34 cellular contexts compared by ENCODE assay signal in the genomic region with DNA sequence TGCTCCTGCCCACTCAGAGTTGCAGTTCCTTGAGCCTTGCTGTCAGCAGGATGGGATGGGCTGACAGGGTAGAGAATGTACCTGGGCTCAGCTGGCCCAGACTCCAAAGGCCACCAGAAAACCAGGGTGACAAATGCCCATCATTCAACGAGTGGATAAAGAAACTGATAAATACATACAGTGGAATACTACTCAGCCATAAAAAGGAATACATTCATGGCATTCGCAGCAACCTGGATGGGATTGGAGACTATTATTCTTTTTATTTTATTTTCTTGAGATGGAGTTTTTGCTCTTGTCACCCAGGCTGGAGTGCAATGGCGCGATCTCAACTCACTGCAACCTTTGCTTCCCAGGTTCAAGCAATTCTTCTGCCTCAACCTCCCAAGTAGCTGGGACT.
"Had no signal": no experiment of that assay in that cellular context is flagged by ENCODE, and none has a peak within 500 bp of the region (broad histone marks: within the 10 kb centered on the region; RNA-seq: fewer than 3 reads in every experiment).

No MANE protein-coding gene starts in this region.

- H3K36me3 Mint-ChIP-seq: activated CD4-positive, alpha-beta memory T cell treated with anti-CD3 and anti-CD28 coated beads for 36 hours; activated naive CD4-positive, alpha-beta T cell treated with anti-CD3 and anti-CD28 coated beads, Interleukin-2, amount 50 U/mL, for 72 hours had no signal

- H3K27me3 ChIP-seq: adrenal gland, body of pancreas, brain microvascular endothelial cell, breast epithelium had no signal

- H3K27me3 Mint-ChIP-seq: activated B cell treated with CpG ODN at 0.5 μM for 24 hours; activated CD4-positive, alpha-beta memory T cell treated with anti-CD3 and anti-CD28 coated beads for 36 hours; activated CD4-positive, alpha-beta T cell treated with anti-CD3 and anti-CD28 coated beads, Interleukin-2, amount 10 ng/mL, durations not matched to agents 24 days and 14 days; activated CD8-positive, alpha-beta T cell treated with anti-CD3 and anti-CD28 coated beads for 36 hours; activated naive CD8-positive, alpha-beta T cell treated with anti-CD3 and anti-CD28 coated beads for 36 hours; activated T-helper 17 cell treated with anti-CD3 and anti-CD28 coated beads, Interleukin-2, amount 50 U/mL, for 72 hours had no signal

- H3K9me3 ChIP-seq: adrenal gland, body of pancreas, breast epithelium had no signal

- H3K9me3 Mint-ChIP-seq: activated B cell treated with CpG ODN at 0.5 μM for 24 hours; activated CD4-positive, alpha-beta memory T cell treated with anti-CD3 and anti-CD28 coated beads for 36 hours; activated CD4-positive, alpha-beta T cell treated with anti-CD3 and anti-CD28 coated beads, Interleukin-2, amount 10 ng/mL, durations not matched to agents 24 days and 14 days; activated CD8-positive, alpha-beta T cell treated with anti-CD3 and anti-CD28 coated beads for 36 hours; activated naive CD4-positive, alpha-beta T cell treated with anti-CD3 and anti-CD28 coated beads for 36 hours; activated naive CD4-positive, alpha-beta T cell treated with anti-CD3 and anti-CD28 coated beads, Interleukin-2, amount 50 U/mL, for 72 hours; activated naive CD8-positive, alpha-beta T cell treated with anti-CD3 and anti-CD28 coated beads for 36 hours; activated T-cell treated with anti-CD3 and anti-CD28 coated beads, Interleukin-2, amount 50 U/mL, for 4 hours; activated T-cell treated with anti-CD3 and anti-CD28 coated beads, Interleukin-2, amount 50 U/mL, for 72 hours; activated T-helper 1 cell treated with anti-CD3 and anti-CD28 coated beads, Interleukin-12 subunit alpha, Interleukin-12 subunit beta, Interleukin-2, Interleukin-4 antibody, amounts not matched to agents 30 ng/mL and 10 ng/mL and 1 ng/mL, durations not matched to agents 14 hours and 24 hours and 36 hours; activated T-helper 17 cell treated with anti-CD3 and anti-CD28 coated beads, Interleukin-2, amount 50 U/mL, for 72 hours; T-helper 1 cell treated with Interleukin-12 subunit alpha and Interleukin-12 subunit beta and Interleukin-4 antibody, amounts not matched to agents 30 μg/mL and 1 μg/mL, for 36 hours; T-helper 2 cell treated with Interferon-gamma antibody and Interleukin-4, amounts not matched to agents 5 μg/mL and 100 μg/mL, for 36 hours had no signal

- H3K27ac Mint-ChIP-seq: activated B cell treated with CpG ODN at 0.5 μM for 24 hours; activated CD4-positive, alpha-beta memory T cell treated with anti-CD3 and anti-CD28 coated beads for 36 hours; activated CD4-positive, alpha-beta T cell treated with anti-CD3 and anti-CD28 coated beads, Interleukin-2, amount 10 ng/mL, durations not matched to agents 24 days and 14 days; activated CD8-positive, alpha-beta T cell treated with anti-CD3 and anti-CD28 coated beads for 36 hours; activated naive CD4-positive, alpha-beta T cell treated with anti-CD3 and anti-CD28 coated beads for 36 hours; activated naive CD4-positive, alpha-beta T cell treated with anti-CD3 and anti-CD28 coated beads, Interleukin-2, amount 50 U/mL, for 72 hours; activated naive CD8-positive, alpha-beta T cell treated with anti-CD3 and anti-CD28 coated beads for 36 hours; activated T-cell treated with anti-CD3 and anti-CD28 coated beads, Interleukin-2, amount 50 U/mL, for 72 hours; activated T-helper 1 cell treated with anti-CD3 and anti-CD28 coated beads, Interleukin-12 subunit alpha, Interleukin-12 subunit beta, Interleukin-2, Interleukin-4 antibody, amounts not matched to agents 30 ng/mL and 10 ng/mL and 1 ng/mL, durations not matched to agents 14 hours and 24 hours and 36 hours; activated T-helper 17 cell treated with anti-CD3 and anti-CD28 coated beads, Interleukin-2, amount 50 U/mL, for 72 hours; T-helper 1 cell treated with Interleukin-12 subunit alpha and Interleukin-12 subunit beta and Interleukin-4 antibody, amounts not matched to agents 30 μg/mL and 1 μg/mL, for 36 hours; T-helper 2 cell treated with Interferon-gamma antibody and Interleukin-4, amounts not matched to agents 5 μg/mL and 100 μg/mL, for 36 hours had no signal

- H3K4me3 Mint-ChIP-seq: activated B cell treated with CpG ODN at 0.5 μM for 24 hours; activated CD4-positive, alpha-beta memory T cell treated with anti-CD3 and anti-CD28 coated beads for 36 hours; activated CD4-positive, alpha-beta T cell treated with anti-CD3 and anti-CD28 coated beads, Interleukin-2, amount 10 ng/mL, durations not matched to agents 24 days and 14 days; activated CD8-positive, alpha-beta T cell treated with anti-CD3 and anti-CD28 coated beads for 36 hours; activated naive CD4-positive, alpha-beta T cell treated with anti-CD3 and anti-CD28 coated beads for 36 hours; activated naive CD8-positive, alpha-beta T cell treated with anti-CD3 and anti-CD28 coated beads for 36 hours; activated T-cell treated with anti-CD3 and anti-CD28 coated beads, Interleukin-2, amount 50 U/mL, for 4 hours; activated T-cell treated with anti-CD3 and anti-CD28 coated beads, Interleukin-2, amount 50 U/mL, for 72 hours; activated T-helper 1 cell treated with anti-CD3 and anti-CD28 coated beads, Interleukin-12 subunit alpha, Interleukin-12 subunit beta, Interleukin-2, Interleukin-4 antibody, amounts not matched to agents 30 ng/mL and 10 ng/mL and 1 ng/mL, durations not matched to agents 14 hours and 24 hours and 36 hours; activated T-helper 17 cell treated with anti-CD3 and anti-CD28 coated beads, Interleukin-2, amount 50 U/mL, for 72 hours; T-helper 1 cell treated with Interleukin-12 subunit alpha and Interleukin-12 subunit beta and Interleukin-4 antibody, amounts not matched to agents 30 μg/mL and 1 μg/mL, for 36 hours; T-helper 2 cell treated with Interferon-gamma antibody and Interleukin-4, amounts not matched to agents 5 μg/mL and 100 μg/mL, for 36 hours had no signal

- H3K36me3 ChIP-seq: brain microvascular endothelial cell, breast epithelium had no signal

- ATAC-seq: activated CD8-positive, alpha-beta T cell treated with anti-CD3 and anti-CD28 coated beads for 36 hours; activated naive CD4-positive, alpha-beta T cell treated with anti-CD3 and anti-CD28 coated beads, Interleukin-2, amount 50 U/mL, for 72 hours; activated T-cell treated with anti-CD3 and anti-CD28 coated beads, Interleukin-2, amount 50 U/mL, for 4 hours; activated T-cell treated with anti-CD3 and anti-CD28 coated beads, Interleukin-2, amount 50 U/mL, for 72 hours; activated T-helper 17 cell treated with anti-CD3 and anti-CD28 coated beads, Interleukin-2, amount 50 U/mL, for 72 hours; body of pancreas had no signal

- DNase-seq: activated B cell treated with CpG ODN at 0.5 μM for 24 hours; activated CD4-positive, alpha-beta memory T cell treated with anti-CD3 and anti-CD28 coated beads for 36 hours; activated CD4-positive, alpha-beta T cell treated with anti-CD3 and anti-CD28 coated beads for 4 hours; activated CD4-positive, alpha-beta T cell treated with anti-CD3 and anti-CD28 coated beads, Interleukin-2, amount 10 ng/mL, durations not matched to agents 24 days and 14 days; activated CD4-positive, alpha-beta T cell treated with anti-CD3 and anti-CD28 coated beads, Interleukin-2, amount 50 U/mL, for 1 hour; activated CD4-positive, alpha-beta T cell treated with anti-CD3 and anti-CD28 coated beads, Interleukin-2, amount 50 U/mL, for 4 hours; activated CD4-positive, CD25-positive, alpha-beta regulatory T cell treated with anti-CD3 and anti-CD28 coated beads, Interleukin-2, amount 50 U/mL, for 72 hours; activated CD8-positive, alpha-beta memory T cell treated with anti-CD3 and anti-CD28 coated beads, Interleukin-2, amount 50 U/mL, for 4 hours; activated CD8-positive, alpha-beta T cell treated with anti-CD3 and anti-CD28 coated beads for 36 hours; activated effector memory CD4-positive, alpha-beta T cell treated with Interleukin-2 at 50 U/mL for 16 hours; activated gamma-delta T cell treated with Interleukin-2 at 50 U/mL for 16 hours; activated naive CD4-positive, alpha-beta T cell; activated naive CD4-positive, alpha-beta T cell treated with anti-CD3 and anti-CD28 coated beads for 36 hours; activated naive CD4-positive, alpha-beta T cell treated with anti-CD3 and anti-CD28 coated beads, Interleukin-2, amount 50 U/mL, for 16 hours; activated naive CD8-positive, alpha-beta T cell treated with anti-CD3 and anti-CD28 coated beads for 36 hours; activated T-cell treated with anti-CD3 and anti-CD28 coated beads for 4 hours; activated T-cell treated with anti-CD3 and anti-CD28 coated beads, Interleukin-2, amount 50 U/mL, for 1 hour; activated T-cell treated with anti-CD3 and anti-CD28 coated beads, Interleukin-2, amount 50 U/mL, for 4 hours; activated T-cell treated with anti-CD3 and anti-CD28 coated beads, Interleukin-2, amount 50 U/mL, for 72 hours; adrenal gland; amniotic stem cell; aorta; body of pancreas; brain microvascular endothelial cell; central memory CD4-positive, alpha-beta T cell; T-helper 2 cell; T-helper 9 cell had no signal

- H3K4me3 ChIP-seq: adrenal gland, body of pancreas, breast epithelium had no signal

- H3K4me1 ChIP-seq: breast epithelium had no signal

- H3K27ac ChIP-seq: adrenal gland, body of pancreas, brain microvascular endothelial cell, breast epithelium, VCaP had no signal
